In genomic region chr19:51687791-51688664, GRCh38 we compare ENCODE assay signal across 8 cellular contexts. TPM values are rescaled to one million over a fixed set of nuclear protein-coding genes. Genes with fewer than 3 reads are reported as not detected.
A peak's percentile ranks its signal among the peaks of the same experiment; 100 is the strongest.
DNase-seq lines count a peak whose midpoint lies in the region; ATAC-seq and TF ChIP-seq lines count a peak whose summit lies in the region.

No MANE protein-coding gene starts in this region.

- peaks cover 0 to 45% of the 10 kb centered on the region in 2 donors for H3K27me3 ChIP-seq in left lung
- H3K27me3 ChIP-seq in stomach smooth muscle (ENCODE audit: control insufficient read depth in 1 of 2, insufficient read depth in 2 of 2, low read length in 2 of 2): no peaks in the 10 kb centered on the region

- intact Hi-C loops in left lung (cut with DNase I): no loop called here

- H3K4me1 ChIP-seq in left lung (peaks cover 11 to 43% of the 10 kb centered on the region in 2 donors), stomach smooth muscle (ENCODE audit: control insufficient read depth, insufficient read depth, low read length) (peaks cover 34% of the 10 kb centered on the region)

- H3K9me3 ChIP-seq in left lung: no peaks in the 10 kb centered on the region
- H3K9me3 ChIP-seq in stomach smooth muscle (ENCODE audit: control insufficient read depth in 2 of 2, low read length in 2 of 2): no peaks in the 10 kb centered on the region

- DNase-seq in DMS153 (lab: John Stamatoyannopoulos, UW) (peak; percentile 9), DMS153 treated with DMSO at 0.1 percent for 48 hours (lab: John Stamatoyannopoulos, UW; ENCODE audit: unreplicated experiment) (no peak), RKO (ENCODE audit: low spot score) (peak; percentile 80), dedifferentiated amniotic fluid mesenchymal stem cell (ENCODE audit: extremely low spot score) (peak; percentile 17), left lung (peak; percentile 55 to 68)
- DNase-seq in activated effector memory CD4-positive, alpha-beta T cell treated with anti-CD3 and anti-CD28 coated beads, Interleukin-2, amount 50 U/mL, for 16 hours: no peak

- TF ChIP-seq CTCF in left lung (IDR thresholded peaks at IDR 0.05): no peak

- peak; percentile 38 for ATAC-seq in left lung
- ATAC-seq in GM21526 (IDR thresholded peaks at IDR 0.05; ENCODE audit: low FRiP score, unreplicated experiment): no peak

- H3K4me3 ChIP-seq in left lung: peak overlapping the region; percentile 69 to 84
- peak overlapping the region; percentile 70 to 80 for H3K4me3 ChIP-seq in stomach smooth muscle (ENCODE audit: low read length in 2 of 2)

- peaks cover 0 to 10% of the 10 kb centered on the region in 2 donors for H3K36me3 ChIP-seq in left lung
- H3K36me3 ChIP-seq in stomach smooth muscle (ENCODE audit: control insufficient read depth in 2 of 2, insufficient read depth in 2 of 2, low read length in 2 of 2): peaks cover 0 to 3% of the 10 kb centered on the region in 2 donors

- H3K9ac ChIP-seq in stomach smooth muscle (ENCODE audit: low read length in 2 of 2): peak overlapping the region; percentile 84 to 87

- H3K27ac ChIP-seq in left lung (peak overlapping the region; percentile 69 to 91), stomach smooth muscle (ENCODE audit: low read length) (peak overlapping the region; percentile 92)

RNA-seq across cellular contexts. Expression of gene SPACA6, which starts 5.1 kb away (rescaled TPM):
- total RNA-seq in left lung: 10 to 100 TPM; 15.9 to 27.3 TPM

RNA-seq across cellular contexts. Expression of gene HAS1, which starts 35.8 kb away (rescaled TPM):
- under 1 TPM; 0.26 to 0.50 TPM for total RNA-seq in left lung

RNA-seq across cellular contexts. Expression of gene SIGLEC14, which starts 41.4 kb away (rescaled TPM):
- 10 to 100 TPM; 13.4 to 59.9 TPM for total RNA-seq in left lung

RNA-seq across cellular contexts. Expression of gene SIGLEC5, which starts 57.8 kb away (rescaled TPM):
- 10 to 100 TPM in 1 of 2 donors, not detected in 1; 11.0 TPM for total RNA-seq in left lung

Comparison
In these comparisons a context has a peak if more than half of its experiments do, and no peak if none do; other contexts are left out.
1. DNase-seq: peak in DMS153 (single experiment), RKO (single experiment), dedifferentiated amniotic fluid mesenchymal stem cell (single experiment) and left lung (2 of 2); none in DMS153 treated with DMSO at 0.1 percent for 48 hours (single experiment) and activated effector memory CD4-positive, alpha-beta T cell treated with anti-CD3 and anti-CD28 coated beads, Interleukin-2, amount 50 U/mL, for 16 hours (single experiment).